ENCODE assay signal across 1 cellular context in the genomic region with DNA sequence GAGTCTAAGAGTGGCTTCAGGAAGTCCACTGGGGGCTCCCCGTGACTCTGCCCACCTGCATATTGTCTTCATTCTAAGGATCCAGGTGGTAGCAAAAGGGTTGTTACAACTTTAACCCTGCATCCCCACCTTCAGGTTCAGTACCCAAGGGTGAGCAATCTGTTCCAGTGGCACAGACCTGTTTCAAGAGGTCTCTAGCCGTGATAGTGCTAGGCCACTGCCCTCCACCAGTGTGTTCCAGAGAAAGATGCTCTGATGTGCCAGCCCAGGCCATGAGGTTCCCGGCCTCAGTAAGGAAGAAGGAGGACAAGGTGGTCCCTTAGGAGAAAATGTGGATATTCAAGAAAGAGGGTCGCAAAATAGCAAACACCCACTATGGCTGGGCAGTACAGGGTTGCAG.
TF ChIP-seq lines count a peak whose summit lies in the region.

No MANE protein-coding gene starts in this region.

TF ChIP-seq in IMR-90, 13 proteins besides CTCF, POLR2A, EP300 and RAD21:
- TF ChIP-seq NFE2L2 (IDR thresholded peaks at IDR 0.05; ENCODE audit: low read depth, low read length) (no peak), CEBPB (IDR thresholded peaks at IDR 0.05; ENCODE audit: low read depth, low read length) (no peak), SMC3 (IDR thresholded peaks at IDR 0.05; ENCODE audit: low read depth, low read length) (no peak), MXI1 (IDR thresholded peaks at IDR 0.05; ENCODE audit: borderline replicate concordance, low read depth, low read length) (no peak), RFX5 (IDR thresholded peaks at IDR 0.05; ENCODE audit: low read depth, low read length) (no peak), RCOR1 (IDR thresholded peaks at IDR 0.05; ENCODE audit: insufficient replicate concordance, low read length) (no peak), CHD1 (IDR thresholded peaks at IDR 0.05; ENCODE audit: low read depth, low read length) (no peak), FOS (IDR thresholded peaks at IDR 0.05; ENCODE audit: low read depth, low read length) (no peak), MAZ (IDR thresholded peaks at IDR 0.05; ENCODE audit: borderline replicate concordance, low read depth, low read length) (no peak), BHLHE40 (IDR thresholded peaks at IDR 0.05; ENCODE audit: low read depth, low read length) (no peak), MAFK (IDR thresholded peaks at IDR 0.05; ENCODE audit: low read depth, low read length) (no peak)
- TF ChIP-seq, protein P1, sequence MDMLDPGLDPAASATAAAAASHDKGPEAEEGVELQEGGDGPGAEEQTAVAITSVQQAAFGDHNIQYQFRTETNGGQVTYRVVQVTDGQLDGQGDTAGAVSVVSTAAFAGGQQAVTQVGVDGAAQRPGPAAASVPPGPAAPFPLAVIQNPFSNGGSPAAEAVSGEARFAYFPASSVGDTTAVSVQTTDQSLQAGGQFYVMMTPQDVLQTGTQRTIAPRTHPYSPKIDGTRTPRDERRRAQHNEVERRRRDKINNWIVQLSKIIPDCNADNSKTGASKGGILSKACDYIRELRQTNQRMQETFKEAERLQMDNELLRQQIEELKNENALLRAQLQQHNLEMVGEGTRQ (IDR thresholded peaks at IDR 0.05; ENCODE audit: low read depth, low read length), result no peak
- TF ChIP-seq, protein P2, sequence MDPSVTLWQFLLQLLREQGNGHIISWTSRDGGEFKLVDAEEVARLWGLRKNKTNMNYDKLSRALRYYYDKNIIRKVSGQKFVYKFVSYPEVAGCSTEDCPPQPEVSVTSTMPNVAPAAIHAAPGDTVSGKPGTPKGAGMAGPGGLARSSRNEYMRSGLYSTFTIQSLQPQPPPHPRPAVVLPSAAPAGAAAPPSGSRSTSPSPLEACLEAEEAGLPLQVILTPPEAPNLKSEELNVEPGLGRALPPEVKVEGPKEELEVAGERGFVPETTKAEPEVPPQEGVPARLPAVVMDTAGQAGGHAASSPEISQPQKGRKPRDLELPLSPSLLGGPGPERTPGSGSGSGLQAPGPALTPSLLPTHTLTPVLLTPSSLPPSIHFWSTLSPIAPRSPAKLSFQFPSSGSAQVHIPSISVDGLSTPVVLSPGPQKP (IDR thresholded peaks at IDR 0.05; ENCODE audit: borderline replicate concordance, low read depth, low read length), result no peak
